ENCODE assay signal across 6 cellular contexts in the genomic region with DNA sequence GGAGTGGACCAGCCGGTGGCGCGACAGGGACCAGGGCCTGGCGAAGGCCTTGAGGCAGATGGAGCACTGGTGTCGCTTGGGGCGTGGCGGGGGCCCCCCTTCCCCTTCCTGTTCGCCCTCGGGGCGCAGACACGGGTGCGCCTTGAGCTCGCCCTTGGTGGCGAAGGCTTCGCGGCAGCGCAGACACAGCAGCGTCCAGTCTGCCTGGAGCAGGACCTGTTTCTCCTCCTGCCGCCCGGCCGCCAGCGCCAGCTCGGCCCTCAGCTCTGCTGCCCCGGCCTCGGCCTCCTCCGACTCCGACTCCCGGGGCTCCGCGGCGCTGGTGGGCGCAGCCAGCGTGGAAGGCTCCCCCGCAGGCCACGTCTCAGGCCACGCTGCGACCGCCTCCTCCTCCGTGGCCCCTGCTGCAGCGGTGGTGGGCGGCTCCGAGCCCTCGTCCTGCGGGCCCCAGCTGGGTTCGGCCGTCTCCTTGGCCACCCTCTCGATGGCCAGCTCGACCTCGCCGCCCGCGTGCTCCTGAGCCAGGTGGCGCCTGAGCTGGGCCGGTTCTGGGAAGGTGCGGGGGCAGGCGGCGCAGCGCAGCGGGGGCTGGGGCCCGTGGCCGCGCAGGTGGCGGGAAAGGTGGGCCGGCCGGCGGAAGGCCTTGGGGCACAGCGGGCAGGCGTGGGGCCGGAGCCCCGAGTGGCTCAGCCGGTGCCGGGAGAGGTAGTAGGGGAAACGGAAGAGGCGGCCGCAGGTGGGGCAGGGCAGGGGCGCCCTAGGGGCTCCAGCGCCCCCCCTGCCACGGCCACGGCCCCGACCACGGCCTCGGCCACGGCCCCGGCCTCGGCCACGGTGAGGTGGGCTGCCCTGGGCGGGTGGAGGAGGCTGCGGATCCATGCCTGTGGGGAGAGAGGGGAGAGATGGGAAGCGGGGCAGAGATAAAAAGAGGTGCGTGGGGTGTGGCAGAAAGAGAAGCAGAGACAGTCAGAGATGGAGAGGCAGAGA. TPM values are rescaled to one million over a fixed set of nuclear protein-coding genes. Genes with fewer than 3 reads are reported as not detected.
A peak's percentile ranks its signal among the peaks of the same experiment; 100 is the strongest.
DNase-seq lines count a peak whose midpoint lies in the region; TF ChIP-seq lines count a peak whose summit lies in the region.

No MANE protein-coding gene starts in this region.

- no TSS peak for BruUV-seq in Calu3 (replicated peaks; lab: Mats Ljungman, UMichigan)

- H3K27me3 ChIP-seq in mucosa of stomach (ENCODE audit: control insufficient read depth, insufficient read depth, low read length) (no peaks in the 10 kb centered on the region), ovary (no peaks in the 10 kb centered on the region)

- no peak for TF ChIP-seq POLR2A in ovary (IDR thresholded peaks at IDR 0.05)

- peak overlapping the region; percentile 93 for H3K9ac ChIP-seq in mucosa of stomach (ENCODE audit: low read length)

- no peak for DNase-seq in Calu3
- DNase-seq in activated T-helper 1 cell treated with anti-CD3 and anti-CD28 coated beads, Interleukin-12 subunit alpha, Interleukin-12 subunit beta, Interleukin-2, Interleukin-4 antibody, amounts not matched to agents 30 ng/mL and 10 ng/mL and 1 ng/mL, durations not matched to agents 14 hours and 24 hours and 36 hours (ENCODE audit: low spot score), result no peak
- no peak for DNase-seq in GM13976 (ENCODE audit: low spot score)
- DNase-seq in ovary, result no peak
- no peak for DNase-seq in GM13977 (ENCODE audit: low spot score)

- H3K4me1 ChIP-seq in mucosa of stomach (ENCODE audit: control insufficient read depth, insufficient read depth, low read length) (peaks cover 11% of the 10 kb centered on the region), ovary (ENCODE audit: insufficient read depth) (peaks cover 7% of the 10 kb centered on the region)

- intact Hi-C loops in Calu3 (cut with micrococcal nuclease; ENCODE audit: unreplicated experiment), result no loop called here
- intact Hi-C loops in activated T-helper 1 cell treated with anti-CD3 and anti-CD28 coated beads, Interleukin-12 subunit alpha, Interleukin-12 subunit beta, Interleukin-2, Interleukin-4 antibody, amounts not matched to agents 30 ng/mL and 10 ng/mL and 1 ng/mL, durations not matched to agents 14 hours and 24 hours and 36 hours (cut with micrococcal nuclease), result no loop called here
- intact Hi-C loops in ovary (cut with DNase I), result no loop called here

- H3K4me3 Mint-ChIP-seq in Calu3 (ENCODE audit: low read depth, unreplicated experiment), result peak overlapping the region; percentile 80
- H3K4me3 Mint-ChIP-seq in activated T-helper 1 cell treated with anti-CD3 and anti-CD28 coated beads, Interleukin-12 subunit alpha, Interleukin-12 subunit beta, Interleukin-2, Interleukin-4 antibody, amounts not matched to agents 30 ng/mL and 10 ng/mL and 1 ng/mL, durations not matched to agents 14 hours and 24 hours and 36 hours, result peak overlapping the region; percentile 91

- CTCF ChIA-PET in Calu3 (lab: Charles Lee), result no interaction called here

- in situ Hi-C loops in GM13976 (cut with MboI; ENCODE audit: low sequenced_read_pairs, unreplicated experiment) (no loop called here), GM13977 (cut with MboI; ENCODE audit: low pct_unique_long_range_greater_than_20kb, low sequenced_read_pairs, unreplicated experiment) (no loop called here)

- H3K27ac ChIP-seq in ovary, result no peak overlapping the region

- H3K36me3 ChIP-seq in mucosa of stomach (ENCODE audit: control insufficient read depth, insufficient read depth, low read length) (no peaks in the 10 kb centered on the region), ovary (no peaks in the 10 kb centered on the region)

- TF ChIP-seq EP300 in ovary (IDR thresholded peaks at IDR 0.05), result no peak

- H3K4me3 ChIP-seq in mucosa of stomach (ENCODE audit: low read length) (peak overlapping the region; percentile 20), ovary (no peak overlapping the region)

- no peaks in the 10 kb centered on the region for H3K27me3 Mint-ChIP-seq in Calu3 (ENCODE audit: unreplicated experiment)
- H3K27me3 Mint-ChIP-seq in activated T-helper 1 cell treated with anti-CD3 and anti-CD28 coated beads, Interleukin-12 subunit alpha, Interleukin-12 subunit beta, Interleukin-2, Interleukin-4 antibody, amounts not matched to agents 30 ng/mL and 10 ng/mL and 1 ng/mL, durations not matched to agents 14 hours and 24 hours and 36 hours (ENCODE audit: insufficient read depth), result no peaks in the 10 kb centered on the region

- no peaks in the 10 kb centered on the region for H3K9me3 Mint-ChIP-seq in Calu3 (ENCODE audit: low read depth, unreplicated experiment)
- H3K9me3 Mint-ChIP-seq in activated T-helper 1 cell treated with anti-CD3 and anti-CD28 coated beads, Interleukin-12 subunit alpha, Interleukin-12 subunit beta, Interleukin-2, Interleukin-4 antibody, amounts not matched to agents 30 ng/mL and 10 ng/mL and 1 ng/mL, durations not matched to agents 14 hours and 24 hours and 36 hours, result no peaks in the 10 kb centered on the region

- WGBS in ovary, 3 donors, result 84 to 91% (median 84%) methylated on average over 90 of the region's 90 CpGs

- peak overlapping the region; percentile 52 for H3K27ac Mint-ChIP-seq in Calu3 (ENCODE audit: unreplicated experiment)
- peak overlapping the region; percentile 83 for H3K27ac Mint-ChIP-seq in activated T-helper 1 cell treated with anti-CD3 and anti-CD28 coated beads, Interleukin-12 subunit alpha, Interleukin-12 subunit beta, Interleukin-2, Interleukin-4 antibody, amounts not matched to agents 30 ng/mL and 10 ng/mL and 1 ng/mL, durations not matched to agents 14 hours and 24 hours and 36 hours

- H3K36me3 Mint-ChIP-seq in Calu3 (ENCODE audit: insufficient read depth, unreplicated experiment), result peaks cover 28% of the 10 kb centered on the region
- peaks cover 9% of the 10 kb centered on the region for H3K36me3 Mint-ChIP-seq in activated T-helper 1 cell treated with anti-CD3 and anti-CD28 coated beads, Interleukin-12 subunit alpha, Interleukin-12 subunit beta, Interleukin-2, Interleukin-4 antibody, amounts not matched to agents 30 ng/mL and 10 ng/mL and 1 ng/mL, durations not matched to agents 14 hours and 24 hours and 36 hours (ENCODE audit: low read depth)

- TF ChIP-seq CTCF in Calu3 (IDR thresholded peaks at IDR 0.05; ENCODE audit: unreplicated experiment) (no peak), GM13976 (IDR thresholded peaks at IDR 0.05; ENCODE audit: borderline replicate concordance, control extremely low read depth, extremely low read depth, insufficient read depth, missing control alignments) (no peak), ovary (IDR thresholded peaks at IDR 0.05) (no peak), GM13977 (IDR thresholded peaks at IDR 0.05; ENCODE audit: extremely low read depth, insufficient read depth, missing control alignments) (no peak)

- peaks cover 22% of the 10 kb centered on the region for H3K4me1 Mint-ChIP-seq in Calu3 (ENCODE audit: low read depth, unreplicated experiment)
- peaks cover 20% of the 10 kb centered on the region for H3K4me1 Mint-ChIP-seq in activated T-helper 1 cell treated with anti-CD3 and anti-CD28 coated beads, Interleukin-12 subunit alpha, Interleukin-12 subunit beta, Interleukin-2, Interleukin-4 antibody, amounts not matched to agents 30 ng/mL and 10 ng/mL and 1 ng/mL, durations not matched to agents 14 hours and 24 hours and 36 hours (ENCODE audit: low read depth)

- no peaks in the 10 kb centered on the region for H3K9me3 ChIP-seq in mucosa of stomach (ENCODE audit: control insufficient read depth, low read length)
- H3K9me3 ChIP-seq in ovary, result no peaks in the 10 kb centered on the region

RNA-seq across cellular contexts. Expression of a gene that starts 1.6 kb away (rescaled TPM):
- total RNA-seq in Calu3 (2022), result 29.8 and 33.4 TPM in 2 replicates
- total RNA-seq in activated T-helper 1 cell treated with anti-CD3 and anti-CD28 coated beads, Interleukin-12 subunit alpha, Interleukin-12 subunit beta, Interleukin-2, Interleukin-4 antibody, amounts not matched to agents 30 ng/mL and 10 ng/mL and 1 ng/mL, durations not matched to agents 14 hours and 24 hours and 36 hours, result 10.2 and 11.7 TPM in 2 replicates
- total RNA-seq in ovary, result 10 to 100 TPM in 5 of 7 donors, 1 to 10 TPM in 2; 2.7 to 24.4 (median 16.8) TPM
- polyA plus RNA-seq in ovary, result 10 to 100 TPM in 1 of 2 donors, 1 to 10 TPM in 1; 5.6 to 10.5 TPM

RNA-seq across cellular contexts. Expression of a gene that starts 20.3 kb away (rescaled TPM):
- total RNA-seq in Calu3 (2022) (18.6 and 23.0 TPM in 2 replicates), ovary (10 to 100 TPM in 5 of 7 donors, 1 to 10 TPM in 2; 3.6 to 22.7 (median 16.6) TPM)
- total RNA-seq in activated T-helper 1 cell treated with anti-CD3 and anti-CD28 coated beads, Interleukin-12 subunit alpha, Interleukin-12 subunit beta, Interleukin-2, Interleukin-4 antibody, amounts not matched to agents 30 ng/mL and 10 ng/mL and 1 ng/mL, durations not matched to agents 14 hours and 24 hours and 36 hours, result 24.2 and 24.7 TPM in 2 replicates
- 10 to 100 TPM in 1 of 2 donors, 1 to 10 TPM in 1; 9.4 to 11.0 TPM for polyA plus RNA-seq in ovary

RNA-seq across cellular contexts. Expression of a gene that starts 21.0 kb away (rescaled TPM):
- total RNA-seq in Calu3 (2022) (18.5 and 21.8 TPM in 2 replicates), ovary (10 to 100 TPM; 13.7 to 22.3 (median 17.8) TPM)
- total RNA-seq in activated T-helper 1 cell treated with anti-CD3 and anti-CD28 coated beads, Interleukin-12 subunit alpha, Interleukin-12 subunit beta, Interleukin-2, Interleukin-4 antibody, amounts not matched to agents 30 ng/mL and 10 ng/mL and 1 ng/mL, durations not matched to agents 14 hours and 24 hours and 36 hours, result 20.0 and 22.9 TPM in 2 replicates
- 10 to 100 TPM in 1 of 2 donors, under 1 TPM in 1; 0.15 to 28.0 TPM for polyA plus RNA-seq in ovary

RNA-seq across cellular contexts. Expression of a gene that starts 26.4 kb away (rescaled TPM):
- total RNA-seq in Calu3 (2022) (29.6 and 30.9 TPM in 2 replicates), ovary (10 to 100 TPM in 5 of 7 donors, 1 to 10 TPM in 2; 4.0 to 20.9 (median 17.6) TPM)
- 12.6 and 13.2 TPM in 2 replicates for total RNA-seq in activated T-helper 1 cell treated with anti-CD3 and anti-CD28 coated beads, Interleukin-12 subunit alpha, Interleukin-12 subunit beta, Interleukin-2, Interleukin-4 antibody, amounts not matched to agents 30 ng/mL and 10 ng/mL and 1 ng/mL, durations not matched to agents 14 hours and 24 hours and 36 hours
- 10 to 100 TPM in 1 of 2 donors, under 1 TPM in 1; 0.42 to 10.5 TPM for polyA plus RNA-seq in ovary

RNA-seq across cellular contexts. Expression of a gene that starts 33.7 kb away (rescaled TPM):
- total RNA-seq in Calu3 (2022) (0.57 and 0.78 TPM in 2 replicates), ovary (under 1 TPM in 4 of 7 donors, not detected in 3; 0.17 to 0.34 (median 0.26) TPM)
- not detected in 2 replicates for total RNA-seq in activated T-helper 1 cell treated with anti-CD3 and anti-CD28 coated beads, Interleukin-12 subunit alpha, Interleukin-12 subunit beta, Interleukin-2, Interleukin-4 antibody, amounts not matched to agents 30 ng/mL and 10 ng/mL and 1 ng/mL, durations not matched to agents 14 hours and 24 hours and 36 hours
- polyA plus RNA-seq in ovary, result not detected
